8 cellular contexts compared by ENCODE assay signal in genomic region chr5:61624966-61625681, GRCh38.
DNase-seq lines count a peak whose midpoint lies in the region; ATAC-seq and TF ChIP-seq lines count a peak whose summit lies in the region.

No MANE protein-coding gene starts in this region.

- 28% methylated on average over 17 of the region's 17 CpGs for WGBS in hepatocyte (ENCODE audit: low lambda C conversion rate, missing lambda C conversion rate)

- H3K9me3 ChIP-seq in ES-I3 (ENCODE audit: control insufficient read depth, insufficient read depth, low read length), result no peaks in the 10 kb centered on the region
- H3K9me3 ChIP-seq in hepatocyte (ENCODE audit: low read depth), result no peaks in the 10 kb centered on the region

- no peak for ATAC-seq in WTC11
- ATAC-seq in GM18519 (IDR thresholded peaks at IDR 0.05; ENCODE audit: low FRiP score, unreplicated experiment), result no peak
- no peak for ATAC-seq in HG02938 (IDR thresholded peaks at IDR 0.05; ENCODE audit: unreplicated experiment)

- TF ChIP-seq CTCF in WTC11 (IDR thresholded peaks at IDR 0.05) (no peak), hepatocyte (IDR thresholded peaks at IDR 0.05; ENCODE audit: poor library complexity) (peak; percentile 2), retinal pigment epithelial cell (conservative IDR thresholded peaks at IDR 0.05; ENCODE audit: low read depth, low read length) (no peak)

- no peak overlapping the region; the same call in 1 of the 2 replicates for H3K27ac Mint-ChIP-seq in WTC11

- H3K36me3 ChIP-seq in ES-I3 (ENCODE audit: insufficient read depth, low read length) (no peaks in the 10 kb centered on the region), hepatocyte (replicated peaks; ENCODE audit: insufficient read depth, low read depth) (no peaks in the 10 kb centered on the region)

- H3K36me3 Mint-ChIP-seq in WTC11, result no peaks in the 10 kb centered on the region

- H3K9ac ChIP-seq in ES-I3 (ENCODE audit: low read depth, low read length), result peak overlapping the region; percentile 68; the same call in 1 of the 2 replicates

- H3K4me3 Mint-ChIP-seq in WTC11, result peak overlapping the region; percentile 70

- H3K4me3 ChIP-seq in hepatocyte, result peak overlapping the region; percentile 80
- H3K4me3 ChIP-seq in retinal pigment epithelial cell (ENCODE audit: low read length), result peak overlapping the region; percentile 65

- no peaks in the 10 kb centered on the region; the same call in 1 of the 2 replicates for H3K4me1 ChIP-seq in ES-I3 (ENCODE audit: insufficient read depth, low read length)
- H3K4me1 ChIP-seq in hepatocyte (ENCODE audit: insufficient read depth), result no peaks in the 10 kb centered on the region

- H3K9me2 ChIP-seq in hepatocyte (replicated peaks; ENCODE audit: insufficient read depth), result no peaks in the 10 kb centered on the region

- no peaks in the 10 kb centered on the region for H3K27me3 ChIP-seq in hepatocyte

- no peaks in the 10 kb centered on the region for H4K20me1 ChIP-seq in hepatocyte (ENCODE audit: insufficient read depth, poor library complexity, severe bottlenecking)

- CTCF ChIA-PET in WTC11 (lab: Charles Lee), result interaction anchor here (0.6 to 3.9 kb wide), 7 partner anchors 11 to 143 kb away, joined by 3 to 14 read pairs (median 4); no protein-coding TSS in a partner anchor

- H3K9me3 Mint-ChIP-seq in WTC11, result no peaks in the 10 kb centered on the region

- DNase-seq in WTC11 (ENCODE audit: low spot score), result no peak
- no peak for DNase-seq in hepatocyte (ENCODE audit: low spot score)
- no peak for DNase-seq in retinal pigment epithelial cell (ENCODE audit: low read depth)
- DNase-seq in SW480 (ENCODE audit: low spot score), result no peak
- DNase-seq in SKM-1 (lab: John Stamatoyannopoulos, UW; ENCODE audit: unreplicated experiment), result no peak

- no peaks in the 10 kb centered on the region for H3K27me3 Mint-ChIP-seq in WTC11 (ENCODE audit: low read depth)

- POLR2A ChIA-PET in WTC11 (lab: Charles Lee), result no interaction called here

- peak overlapping the region; percentile 99 for H2AFZ ChIP-seq in hepatocyte

- no peaks in the 10 kb centered on the region for H3K79me2 ChIP-seq in hepatocyte

- H3K4me1 Mint-ChIP-seq in WTC11, result peaks cover 30% of the 10 kb centered on the region

- peak overlapping the region; percentile 81 for H3K27ac ChIP-seq in hepatocyte

- peak overlapping the region; percentile 85 for H3K4me2 ChIP-seq in hepatocyte

TF ChIP-seq in WTC11, 78 proteins besides CTCF, POLR2A, EP300 and RAD21 (continues in another document):
- TF ChIP-seq ZNF416 (CRISPR knock-in tag; IDR thresholded peaks at IDR 0.05) (no peak), ERG (CRISPR knock-in tag; IDR thresholded peaks at IDR 0.05) (no peak), ZBTB43 (CRISPR knock-in tag; IDR thresholded peaks at IDR 0.05) (no peak), ZNF232 (CRISPR knock-in tag; IDR thresholded peaks at IDR 0.05) (no peak), OVOL2 (CRISPR knock-in tag; IDR thresholded peaks at IDR 0.05; ENCODE audit: borderline replicate concordance) (no peak), E2F1 (CRISPR knock-in tag; IDR thresholded peaks at IDR 0.05) (no peak), TCF7 (CRISPR knock-in tag; IDR thresholded peaks at IDR 0.05; ENCODE audit: low read depth) (no peak), MYBL2 (CRISPR knock-in tag; IDR thresholded peaks at IDR 0.05) (no peak), SMAD3 (CRISPR knock-in tag; IDR thresholded peaks at IDR 0.05; ENCODE audit: borderline replicate concordance) (no peak), HMGXB4 (CRISPR knock-in tag; IDR thresholded peaks at IDR 0.05) (no peak), ARID4B (CRISPR knock-in tag; IDR thresholded peaks at IDR 0.05; ENCODE audit: borderline replicate concordance) (no peak), ATF1 (CRISPR knock-in tag; IDR thresholded peaks at IDR 0.05) (no peak)
